ENCODE assay signal across 2 cellular contexts in the genomic region with DNA sequence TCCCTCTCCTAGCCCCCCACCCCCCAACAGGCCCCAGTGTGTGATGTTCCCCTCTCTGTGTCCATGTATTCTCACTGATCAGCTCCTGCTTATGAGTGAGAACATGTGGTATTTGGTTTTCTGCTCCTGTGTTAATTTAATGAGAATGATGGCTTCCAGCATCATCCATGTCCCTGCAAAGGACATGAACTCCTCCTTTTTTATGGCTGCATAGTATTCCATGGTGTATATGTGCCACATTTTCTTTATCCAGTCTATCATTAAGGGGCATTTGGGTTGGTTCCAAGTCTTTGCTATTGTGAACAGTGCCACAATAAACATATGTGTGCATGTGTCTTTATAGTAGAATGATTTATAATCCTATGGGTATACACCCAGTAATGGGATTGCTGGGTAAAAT.
DNase-seq lines count a peak whose midpoint lies in the region; ATAC-seq, FAIRE-seq and TF ChIP-seq lines count a peak whose summit lies in the region.
"Not testable (repeated sequence)": the region's sequence is repeated elsewhere in the genome, so short reads cannot be mapped to it uniquely, and the experiment has no call there.

No MANE protein-coding gene starts in this region.

- H3K4me3 ChIP-seq in HEK293 (ENCODE audit: low read depth, low read length); K562: not testable (repeated sequence)

- intact Hi-C loops in K562 (cut with micrococcal nuclease): not testable (repeated sequence)

- not testable (repeated sequence) for H3K27me3 ChIP-seq in K562 (ENCODE audit: control insufficient read depth in 2 of 2, insufficient read depth in 2 of 2, low read length in 2 of 2)

- not testable (repeated sequence) for H3K4me2 ChIP-seq in K562 (ENCODE audit: insufficient read depth, low read length)

- H3K9ac ChIP-seq in K562 (ENCODE audit: insufficient read depth in 1 of 2, low read depth in 2 of 2, low read length in 2 of 2): not testable (repeated sequence)

- not testable (repeated sequence) for H2AFZ ChIP-seq in K562 (ENCODE audit: low read depth, low read length)

- TF ChIP-seq EP300 in K562 (IDR thresholded peaks at IDR 0.05; ENCODE audit: low read length): not testable (repeated sequence)

- in situ Hi-C loops in K562 (cut with MboI): not testable (repeated sequence)

- DNase-seq in K562 (ENCODE audit: extremely low read depth in 1 of 4, low spot score in 3 of 4): not testable (repeated sequence)

- CTCF ChIA-PET in HEK293 (lab: Yijun Ruan, JAX): interaction anchor here (0.6 kb wide), 1 partner anchor 592 kb away, joined by 3 read pairs; no protein-coding TSS in a partner anchor
- CTCF ChIA-PET in K562 (lab: Yijun Ruan, JAX; ENCODE audit: low intra/inter-chr PET ratio): not testable (repeated sequence)

- not testable (repeated sequence) for TF ChIP-seq POLR2A in K562 (conservative IDR thresholded peaks at IDR 0.05)

- not testable (repeated sequence) for TF ChIP-seq CTCF in HEK293 (tag by site-specific recombination; IDR thresholded peaks at IDR 0.05); K562 (IDR thresholded peaks at IDR 0.05 in 2 of 3, conservative IDR thresholded peaks at IDR 0.05 in 1 of 3; ENCODE audit: insufficient read depth in 2 of 3, low read depth in 1 of 3, low read length in 3 of 3)

- not testable (repeated sequence) for ATAC-seq in K562

- H3K79me2 ChIP-seq in K562 (ENCODE audit: control insufficient read depth, insufficient read depth, low read length): not testable (repeated sequence)

- POLR2A ChIA-PET in HEK293 (lab: Yijun Ruan, JAX); K562 (lab: Yijun Ruan, JAX): not testable (repeated sequence)

- not testable (repeated sequence) for H3K9me1 ChIP-seq in K562 (ENCODE audit: control insufficient read depth, insufficient read depth, low read length)

- H4K20me1 ChIP-seq in K562 (replicated peaks; ENCODE audit: control insufficient read depth, insufficient read depth, low read length): not testable (repeated sequence)

- not testable (repeated sequence) for H3K27ac ChIP-seq in HEK293 (ENCODE audit: extremely low read depth, low read depth, low read length); K562 (ENCODE audit: extremely low read depth, low read depth, low read length)

- not testable (repeated sequence) for BruUV-seq in K562 (replicated peaks; lab: Mats Ljungman, UMichigan)

- H3K36me3 ChIP-seq in HEK293 (ENCODE audit: control insufficient read depth in 2 of 2, insufficient read depth in 1 of 2, low read length in 2 of 2); K562 (ENCODE audit: control insufficient read depth, insufficient read depth, low read length): not testable (repeated sequence)

- TF ChIP-seq RAD21 in K562 (CRISPR knock-in tag; conservative IDR thresholded peaks at IDR 0.05 in 1 of 2, IDR thresholded peaks at IDR 0.05 in 1 of 2): not testable (repeated sequence)

- not testable (repeated sequence) for H3K4me1 ChIP-seq in HEK293 (ENCODE audit: control insufficient read depth, insufficient read depth, low read length); K562 (replicated peaks in 1 of 2; ENCODE audit: control insufficient read depth in 2 of 2, insufficient read depth in 2 of 2, low read length in 2 of 2)

- not testable (repeated sequence) for FAIRE-seq in K562 (lab: Jason Lieb, UNC)

- not testable (repeated sequence) for H3K9me3 ChIP-seq in HEK293 (ENCODE audit: control insufficient read depth, insufficient read depth, low read depth, low read length); K562 (replicated peaks; ENCODE audit: control insufficient read depth, insufficient read depth, low read depth, low read length)

TF ChIP-seq in HEK293, 187 proteins besides CTCF, POLR2A, EP300 and RAD21:
- TF ChIP-seq ZNF146 (tag by site-specific recombination; IDR thresholded peaks at IDR 0.05): peak; percentile 65

TF ChIP-seq in K562, 482 proteins besides CTCF, POLR2A, EP300 and RAD21:
- peak; percentile 80 for TF ChIP-seq ZNF146 (CRISPR knock-in tag; IDR thresholded peaks at IDR 0.05; ENCODE audit: unreplicated experiment)
